Comparison of ENCODE assay signal across 8 cellular contexts in the genomic region with DNA sequence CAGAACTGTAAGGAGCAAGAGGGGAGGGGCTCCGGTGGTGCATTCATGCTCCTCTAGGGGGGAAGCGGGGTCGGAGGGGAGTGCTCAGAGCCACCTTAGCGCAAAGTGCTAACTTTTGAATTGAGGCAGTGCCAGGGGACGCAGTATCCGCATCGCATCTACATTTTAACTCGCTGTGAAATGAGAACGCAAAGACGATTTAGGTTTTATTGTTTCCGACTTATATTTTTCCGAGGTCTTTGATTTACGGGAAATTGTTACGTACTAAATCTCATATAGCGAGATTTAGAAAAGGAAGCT. TPM values are rescaled to one million over a fixed set of nuclear protein-coding genes. Genes with fewer than 3 reads are reported as not detected.
DNase-seq lines count a peak whose midpoint lies in the region; ATAC-seq and TF ChIP-seq lines count a peak whose summit lies in the region.

No MANE protein-coding gene starts in this region.

- no peaks in the 10 kb centered on the region for H4K20me1 ChIP-seq in BLaER1

- no peak for DNase-seq in NB4 (ENCODE audit: low read depth)
- DNase-seq in nephron progenitor cell = no peak
- DNase-seq in NCI-H748 treated with DMSO at 0.1 percent for 48 hours (lab: John Stamatoyannopoulos, UW) = no peak
- DNase-seq in SK-N-DZ (ENCODE audit: low spot score) = no peak

- H3K9me3 Mint-ChIP-seq in nephron progenitor cell = peaks cover 3% of the 10 kb centered on the region

- H3K4me1 Mint-ChIP-seq in nephron progenitor cell = peaks cover 31% of the 10 kb centered on the region

- TF ChIP-seq POLR2A in NB4 (IDR thresholded peaks at IDR 0.05; ENCODE audit: extremely low read depth, insufficient read length) = no peak

- peaks cover 5% of the 10 kb centered on the region; the same call in 1 of the 2 replicates for H3K36me3 ChIP-seq in BLaER1
- H3K36me3 ChIP-seq in duodenal mucosa (ENCODE audit: control insufficient read depth in 1 of 2, insufficient read depth in 2 of 2, low read length in 2 of 2) = no peaks in the 10 kb centered on the region

- TF ChIP-seq CTCF in NB4 (IDR thresholded peaks at IDR 0.05; ENCODE audit: low read depth, low read length) (no peak), nephron progenitor cell (IDR thresholded peaks at IDR 0.05) (no peak)

- no peak for ATAC-seq in GM21381 (IDR thresholded peaks at IDR 0.05; ENCODE audit: unreplicated experiment)
- ATAC-seq in HG02870 (IDR thresholded peaks at IDR 0.05; ENCODE audit: unreplicated experiment) = no peak

- H3K9ac ChIP-seq in BLaER1 (peak overlapping the region; percentile 82), duodenal mucosa (ENCODE audit: low read depth in 1 of 2, low read length in 2 of 2) (peak overlapping the region; percentile 90 to 98)

- peak overlapping the region; percentile 94 for H3K4me3 Mint-ChIP-seq in nephron progenitor cell

- H3K27me3 ChIP-seq in BLaER1 (no peaks in the 10 kb centered on the region), duodenal mucosa (ENCODE audit: control insufficient read depth in 1 of 2, insufficient read depth in 2 of 2, low read length in 2 of 2) (no peaks in the 10 kb centered on the region)

- peak overlapping the region; percentile 70 for H3K4me3 ChIP-seq in BLaER1
- peak overlapping the region; percentile 82 for H3K4me3 ChIP-seq in NB4 (ENCODE audit: low read depth, low read length)
- H3K4me3 ChIP-seq in duodenal mucosa (ENCODE audit: low read depth in 1 of 2, low read length in 2 of 2) = peak overlapping the region; percentile 94 to 99

- H3K27me3 Mint-ChIP-seq in nephron progenitor cell (ENCODE audit: low read depth, poor library complexity) = peaks cover 12% of the 10 kb centered on the region

- peak overlapping the region; percentile 97 for H3K27ac Mint-ChIP-seq in nephron progenitor cell

- peaks cover 18% of the 10 kb centered on the region for H3K36me3 Mint-ChIP-seq in nephron progenitor cell (ENCODE audit: low read depth)

- H3K4me2 ChIP-seq in BLaER1 = peak overlapping the region; percentile 86

- H3K9me3 ChIP-seq in BLaER1 (no peaks in the 10 kb centered on the region), duodenal mucosa (ENCODE audit: control insufficient read depth in 1 of 2, low read length in 2 of 2) (no peaks in the 10 kb centered on the region)

- peak overlapping the region; percentile 88 for H3K27ac ChIP-seq in BLaER1
- H3K27ac ChIP-seq in duodenal mucosa (ENCODE audit: low read depth, low read length) = peak overlapping the region; percentile 97

- peaks cover 24% of the 10 kb centered on the region for H3K4me1 ChIP-seq in BLaER1
- peaks cover 8 to 18% of the 10 kb centered on the region in 2 donors for H3K4me1 ChIP-seq in duodenal mucosa (ENCODE audit: control insufficient read depth in 1 of 2, insufficient read depth in 2 of 2, low read length in 2 of 2)

RNA-seq across cellular contexts. Expression of gene TCAIM, which starts 0.2 kb away (rescaled TPM):
- 11.2 and 13.6 TPM in 2 replicates for polyA plus RNA-seq in SK-N-DZ (2014; cell fraction: cytosol; rRNA removed)
- polyA plus RNA-seq in SK-N-DZ (2014; cell fraction: nucleus; rRNA removed) = 6.2 and 8.6 TPM in 2 replicates
